8 cellular contexts compared by ENCODE assay signal in genomic region chr3:179450901-179451334, GRCh38. TPM values are rescaled to one million over a fixed set of nuclear protein-coding genes. Genes with fewer than 3 reads are reported as not detected.
A peak's percentile ranks its signal among the peaks of the same experiment; 100 is the strongest.
DNase-seq lines count a peak whose midpoint lies in the region; ATAC-seq and FAIRE-seq lines count a peak whose summit lies in the region.

No MANE protein-coding gene starts in this region.

- peak overlapping the region; percentile 95 for H3K14ac ChIP-seq in trophoblast cell (ENCODE audit: low read length)

- peaks cover 22% of the 10 kb centered on the region for H3K27me3 ChIP-seq in HUES48 (ENCODE audit: control insufficient read depth, insufficient read depth, low read length)
- no peaks in the 10 kb centered on the region for H3K27me3 ChIP-seq in trophoblast cell (ENCODE audit: insufficient read depth, low read length)

- H3K9me3 ChIP-seq in HUES48 (ENCODE audit: control insufficient read depth, insufficient read depth, low read length) (no peaks in the 10 kb centered on the region), trophoblast cell (ENCODE audit: insufficient read depth, low read depth, low read length) (no peaks in the 10 kb centered on the region)

- DNase-seq in ELF-1 (ENCODE audit: low read depth, low spot score) (peak; percentile 31), cardiac septum (ENCODE audit: low spot score) (peak; percentile 81), trophoblast cell (no peak), HTR-8/SVneo (ENCODE audit: insufficient read length, low spot score) (no peak)
- DNase-seq in activated T-helper 2 cell treated with anti-CD3 and anti-CD28 coated beads, Interferon-gamma antibody, Interleukin-2, Interleukin-4, amounts not matched to agents 10 μg/mL and 5 μg/mL and 100 μg/mL, durations not matched to agents 14 hours and 24 hours and 36 hours (ENCODE audit: low spot score) = no peak

- peak overlapping the region; percentile 78 for H3K4ac ChIP-seq in trophoblast cell (ENCODE audit: low read depth, low read length)

- peak overlapping the region; percentile 96 for H4K12ac ChIP-seq in trophoblast cell (ENCODE audit: low read depth, low read length)

- peak overlapping the region; percentile 82 for H3K27ac ChIP-seq in HUES48 (ENCODE audit: low read depth, low read length)
- peak overlapping the region; percentile 91 for H3K27ac ChIP-seq in trophoblast cell (ENCODE audit: low read depth, low read length)

- H4K91ac ChIP-seq in trophoblast cell (ENCODE audit: low read depth, low read length) = peak overlapping the region; percentile 91

- peaks cover 30% of the 10 kb centered on the region for H3K4me1 ChIP-seq in HUES48 (ENCODE audit: control insufficient read depth, insufficient read depth, low read length)
- H3K4me1 ChIP-seq in trophoblast cell (ENCODE audit: control insufficient read depth in 1 of 2, insufficient read depth in 2 of 2, low read length in 2 of 2) = peaks cover 3 to 7% of the 10 kb centered on the region in 2 experiments

- H2BK12ac ChIP-seq in trophoblast cell (ENCODE audit: low read length) = peak overlapping the region; percentile 51

- peak overlapping the region; percentile 67 for H3K4me2 ChIP-seq in trophoblast cell (ENCODE audit: low read length)

- H4K8ac ChIP-seq in trophoblast cell (ENCODE audit: low read depth, low read length) = peak overlapping the region; percentile 92

- H3K18ac ChIP-seq in trophoblast cell (ENCODE audit: low read length) = peak overlapping the region; percentile 83

- peak overlapping the region; percentile 90 for H2BK120ac ChIP-seq in trophoblast cell (ENCODE audit: insufficient read depth, low read length, poor library complexity)

- FAIRE-seq in HTR-8/SVneo (lab: Jason Lieb, UNC) = no peak

- peaks cover 8% of the 10 kb centered on the region for H3K79me1 ChIP-seq in trophoblast cell (ENCODE audit: low read length)

- peaks cover 25% of the 10 kb centered on the region for H3K4me1 Mint-ChIP-seq in activated T-helper 2 cell treated with anti-CD3 and anti-CD28 coated beads, Interferon-gamma antibody, Interleukin-2, Interleukin-4, amounts not matched to agents 10 μg/mL and 5 μg/mL and 100 μg/mL, durations not matched to agents 14 hours and 24 hours and 36 hours (ENCODE audit: low read depth)

- no CpG with 5 or more reads among the region's 57 CpGs for WGBS in trophoblast cell (ENCODE audit: extremely low coverage, insufficient coverage, insufficient read length)

- H2AFZ ChIP-seq in trophoblast cell (ENCODE audit: insufficient read depth, low read length, poor library complexity) = peak overlapping the region; percentile 96

- H3K4me3 ChIP-seq in HUES48 (ENCODE audit: low read depth, low read length) (peak overlapping the region; percentile 77), trophoblast cell (ENCODE audit: low read depth, low read length) (peak overlapping the region; percentile 84)

- peaks cover 9% of the 10 kb centered on the region for H3K79me2 ChIP-seq in trophoblast cell (ENCODE audit: control insufficient read depth, insufficient read depth, low read length, poor library complexity)

- H3K9me3 Mint-ChIP-seq in activated T-helper 2 cell treated with anti-CD3 and anti-CD28 coated beads, Interferon-gamma antibody, Interleukin-2, Interleukin-4, amounts not matched to agents 10 μg/mL and 5 μg/mL and 100 μg/mL, durations not matched to agents 14 hours and 24 hours and 36 hours = no peaks in the 10 kb centered on the region

- no peak overlapping the region for H3K23ac ChIP-seq in trophoblast cell (ENCODE audit: low read length)

- peak overlapping the region; percentile 10 for H2BK5ac ChIP-seq in trophoblast cell (ENCODE audit: low read depth, low read length, poor library complexity)

- peaks cover 74% of the 10 kb centered on the region for H3K27me3 Mint-ChIP-seq in activated T-helper 2 cell treated with anti-CD3 and anti-CD28 coated beads, Interferon-gamma antibody, Interleukin-2, Interleukin-4, amounts not matched to agents 10 μg/mL and 5 μg/mL and 100 μg/mL, durations not matched to agents 14 hours and 24 hours and 36 hours (ENCODE audit: low read depth)

- intact Hi-C loops in activated T-helper 2 cell treated with anti-CD3 and anti-CD28 coated beads, Interferon-gamma antibody, Interleukin-2, Interleukin-4, amounts not matched to agents 10 μg/mL and 5 μg/mL and 100 μg/mL, durations not matched to agents 14 hours and 24 hours and 36 hours (cut with micrococcal nuclease) = loop anchor here (2.0 to 10.0 kb wide), 4 partner anchors 104 to 304 kb away; partner anchors contain the start of genes ACTL6A, MFN1 and ZNF639
- intact Hi-C loops in cardiac septum (cut with DNase I) = loop anchor here (2.0 to 10.0 kb wide), 2 partner anchors 76 to 104 kb away; no protein-coding TSS in a partner anchor

- H3K36me3 Mint-ChIP-seq in activated T-helper 2 cell treated with anti-CD3 and anti-CD28 coated beads, Interferon-gamma antibody, Interleukin-2, Interleukin-4, amounts not matched to agents 10 μg/mL and 5 μg/mL and 100 μg/mL, durations not matched to agents 14 hours and 24 hours and 36 hours (ENCODE audit: low read depth) = peaks cover 2% of the 10 kb centered on the region

- ATAC-seq in GM21447 (IDR thresholded peaks at IDR 0.05; ENCODE audit: unreplicated experiment) (peak; percentile 38), GM21367 (IDR thresholded peaks at IDR 0.05; ENCODE audit: unreplicated experiment) (no peak)

- H3K27ac Mint-ChIP-seq in activated T-helper 2 cell treated with anti-CD3 and anti-CD28 coated beads, Interferon-gamma antibody, Interleukin-2, Interleukin-4, amounts not matched to agents 10 μg/mL and 5 μg/mL and 100 μg/mL, durations not matched to agents 14 hours and 24 hours and 36 hours = peak overlapping the region; percentile 72

- H3K9ac ChIP-seq in HUES48 (ENCODE audit: low read depth, low read length) (peak overlapping the region; percentile 63; the same call in 1 of the 2 replicates), trophoblast cell (ENCODE audit: low read length) (peak overlapping the region; percentile 95)

- no peak overlapping the region for H2AK5ac ChIP-seq in trophoblast cell (ENCODE audit: low read length)

- H3K36me3 ChIP-seq in HUES48 (ENCODE audit: control insufficient read depth, insufficient read depth, low read length) = no peaks in the 10 kb centered on the region
- H3K36me3 ChIP-seq in trophoblast cell (ENCODE audit: control insufficient read depth in 1 of 2, insufficient read depth in 2 of 2, low read length in 2 of 2) = no peaks in the 10 kb centered on the region

- peak overlapping the region; percentile 83 for H3K4me3 Mint-ChIP-seq in activated T-helper 2 cell treated with anti-CD3 and anti-CD28 coated beads, Interferon-gamma antibody, Interleukin-2, Interleukin-4, amounts not matched to agents 10 μg/mL and 5 μg/mL and 100 μg/mL, durations not matched to agents 14 hours and 24 hours and 36 hours (ENCODE audit: low read depth)

RNA-seq across cellular contexts. Expression of gene GNB4, which starts 0.4 kb away (rescaled TPM):
- 12.0 and 13.9 TPM in 2 replicates for total RNA-seq in activated T-helper 2 cell treated with anti-CD3 and anti-CD28 coated beads, Interferon-gamma antibody, Interleukin-2, Interleukin-4, amounts not matched to agents 10 μg/mL and 5 μg/mL and 100 μg/mL, durations not matched to agents 14 hours and 24 hours and 36 hours
- 14.7 TPM for total RNA-seq in cardiac septum
- polyA plus RNA-seq in trophoblast cell (2013) = 15.6 and 15.9 TPM in 2 replicates

Comparison
In these comparisons a context has a peak if more than half of its experiments do, and no peak if none do; other contexts are left out.
1. DNase-seq: peak in ELF-1 (single experiment) and cardiac septum (single experiment); none in activated T-helper 2 cell treated with anti-CD3 and anti-CD28 coated beads, Interferon-gamma antibody, Interleukin-2, Interleukin-4, amounts not matched to agents 10 μg/mL and 5 μg/mL and 100 μg/mL, durations not matched to agents 14 hours and 24 hours and 36 hours (single experiment), trophoblast cell (0 of 2) and HTR-8/SVneo (single experiment).